ENCODE assay signal across 30 cellular contexts in the genomic region with DNA sequence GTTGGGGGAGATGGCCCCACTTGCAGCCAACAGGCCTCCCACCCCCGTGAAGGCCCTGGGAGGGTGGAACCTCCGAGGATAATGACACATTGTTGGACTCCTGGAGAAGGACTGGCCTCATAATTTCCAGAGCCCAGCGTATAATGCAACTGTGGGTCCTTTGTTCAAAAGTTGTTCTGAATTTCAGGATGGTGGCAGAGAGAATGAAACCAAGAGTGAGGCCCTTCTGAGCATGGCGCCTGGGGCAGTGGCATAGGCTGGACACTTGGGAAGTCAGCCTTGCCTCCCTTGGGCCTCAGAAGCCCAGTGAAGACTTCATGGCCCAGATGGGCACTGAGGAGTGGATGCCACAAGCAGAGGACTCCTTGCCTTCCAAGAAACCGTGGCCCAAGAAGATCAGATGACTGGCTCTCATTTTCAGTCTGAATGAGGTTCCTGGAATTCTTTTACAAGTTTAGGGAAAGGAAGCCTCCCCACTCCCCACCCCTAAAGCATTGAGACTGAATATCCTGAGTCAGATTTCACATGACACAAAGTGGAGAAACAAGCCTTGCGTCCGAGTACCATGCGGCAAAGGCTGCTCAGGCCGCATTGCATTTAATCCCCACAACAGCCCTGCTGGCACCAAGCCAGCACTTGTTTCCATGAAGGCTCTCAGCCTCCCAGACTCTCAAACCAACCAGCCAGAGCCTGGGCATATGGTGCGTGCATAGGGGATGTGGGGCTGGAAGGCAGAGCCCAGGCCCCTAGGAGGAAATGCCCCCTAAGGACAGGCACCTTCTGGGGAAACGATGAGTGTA.
DNase-seq lines count a peak whose midpoint lies in the region; ATAC-seq and TF ChIP-seq lines count a peak whose summit lies in the region.
"Had no signal": no experiment of that assay in that cellular context is flagged by ENCODE, and none has a peak within 500 bp of the region (broad histone marks: within the 10 kb centered on the region; RNA-seq: fewer than 3 reads in every experiment).

No MANE protein-coding gene starts in this region.

- no peaks in the 10 kb centered on the region for H3K4me1 Mint-ChIP-seq in activated CD8-positive, alpha-beta T cell treated with anti-CD3 and anti-CD28 coated beads for 36 hours (ENCODE audit: low read depth)
- H3K4me1 Mint-ChIP-seq: activated naive CD4-positive, alpha-beta T cell treated with anti-CD3 and anti-CD28 coated beads, Interleukin-2, amount 10 ng/mL, durations not matched to agents 7 days and 5 days; activated T-helper 17 cell treated with anti-CD3 and anti-CD28 coated beads, Interleukin-2, amount 50 U/mL, for 72 hours; B cell; brain; stimulated activated naive B cell treated with anti-CD40 and anti-IgM and Interleukin-4, amounts not matched to agents 10 μg/mL and 1 μg/mL and 100 μg/mL, for 72 hours had no signal

- no peaks in the 10 kb centered on the region for H3F3A ChIP-seq in SK-N-SH (replicated peaks; ENCODE audit: insufficient read depth)

- in situ Hi-C loops in KBM-7 (cut with MboI; ENCODE audit: low pct_unique_long_range_greater_than_20kb, low sequenced_read_pairs): no loop called here

- H2AFZ ChIP-seq in SK-N-SH (ENCODE audit: low read depth): no peak overlapping the region

- ATAC-seq in SK-N-SH treated with all-trans-retinoic acid at 6 μM for 48 hours (no peak), psoas muscle (no peak)
- ATAC-seq in activated CD8-positive, alpha-beta T cell treated with anti-CD3 and anti-CD28 coated beads for 36 hours: no peak
- ATAC-seq: activated T-helper 17 cell treated with anti-CD3 and anti-CD28 coated beads, Interleukin-2, amount 50 U/mL, for 72 hours; CD8-positive, alpha-beta T cell; mucosa of descending colon; natural killer cell treated with Interleukin-12 subunit alpha and Interleukin-12 subunit beta and Interleukin-15 and Interleukin-18, amount 100 ng/mL, for 72 hours; stimulated activated naive B cell treated with anti-CD40 and anti-IgM and Interleukin-4, amounts not matched to agents 10 μg/mL and 1 μg/mL and 100 μg/mL, for 72 hours had no signal

- H3K27ac ChIP-seq in SK-N-SH (ENCODE audit: low read depth in 2 of 2, low read length in 1 of 2) (no peak overlapping the region), psoas muscle (no peak overlapping the region)
- H3K27ac ChIP-seq: adrenal gland, dorsolateral prefrontal cortex, heart right ventricle, SK-N-MC had no signal

- H3K4me3 ChIP-seq in SK-N-SH (ENCODE audit: low read depth in 2 of 2, low read length in 1 of 2): no peak overlapping the region
- H3K4me3 ChIP-seq in retinal pigment epithelial cell (ENCODE audit: low read length): no peak overlapping the region
- H3K4me3 ChIP-seq in psoas muscle: no peak overlapping the region
- H3K4me3 ChIP-seq: adrenal gland, dorsolateral prefrontal cortex, heart right ventricle, mucosa of descending colon, SK-N-MC had no signal

- H3K9me3 ChIP-seq in SK-N-SH (no peaks in the 10 kb centered on the region), psoas muscle (no peaks in the 10 kb centered on the region)
- H3K9me3 ChIP-seq: adrenal gland, heart right ventricle, mucosa of descending colon had no signal

- H3K27ac Mint-ChIP-seq in activated CD8-positive, alpha-beta T cell treated with anti-CD3 and anti-CD28 coated beads for 36 hours: no peak overlapping the region
- H3K27ac Mint-ChIP-seq: activated CD4-positive, alpha-beta memory T cell treated with anti-CD3 and anti-CD28 coated beads for 36 hours; activated naive CD4-positive, alpha-beta T cell treated with anti-CD3 and anti-CD28 coated beads, Interleukin-2, amount 10 ng/mL, durations not matched to agents 7 days and 5 days; activated T-helper 17 cell treated with anti-CD3 and anti-CD28 coated beads, Interleukin-2, amount 50 U/mL, for 72 hours; B cell; brain; CD8-positive, alpha-beta T cell; natural killer cell treated with Interleukin-12 subunit alpha and Interleukin-12 subunit beta and Interleukin-15 and Interleukin-18, amount 100 ng/mL, for 72 hours; stimulated activated naive B cell treated with anti-CD40 and anti-IgM and Interleukin-4, amounts not matched to agents 10 μg/mL and 1 μg/mL and 100 μg/mL, for 72 hours; T-helper 1 cell treated with Interleukin-12 subunit alpha and Interleukin-12 subunit beta and Interleukin-4 antibody, amounts not matched to agents 30 μg/mL and 1 μg/mL, for 36 hours had no signal

- 65% methylated on average over 11 of the region's 11 CpGs for WGBS in SK-N-SH (ENCODE audit: low lambda C conversion rate)
- WGBS in psoas muscle, 3 donors: 56 to 70% (median 68%) methylated on average over 11 of the region's 11 CpGs

- no peaks in the 10 kb centered on the region for H4K20me1 ChIP-seq in SK-N-SH (ENCODE audit: insufficient read depth)

- TF ChIP-seq CTCF in SK-N-SH (IDR thresholded peaks at IDR 0.05) (no peak), retinal pigment epithelial cell (conservative IDR thresholded peaks at IDR 0.05; ENCODE audit: low read depth, low read length) (no peak), psoas muscle (IDR thresholded peaks at IDR 0.05) (no peak)
- TF ChIP-seq CTCF in activated CD8-positive, alpha-beta T cell treated with anti-CD3 and anti-CD28 coated beads for 36 hours (IDR thresholded peaks at IDR 0.05): no peak

- H3K4me2 ChIP-seq in SK-N-SH: no peak overlapping the region

- intact Hi-C loops in activated CD8-positive, alpha-beta T cell treated with anti-CD3 and anti-CD28 coated beads for 36 hours (cut with micrococcal nuclease): no loop called here
- intact Hi-C loops in psoas muscle (cut with DNase I): no loop called here

- no peak for TF ChIP-seq RAD21 in SK-N-SH (IDR thresholded peaks at IDR 0.05; ENCODE audit: low read length)

- CTCF ChIA-PET in SK-N-SH (lab: Yijun Ruan, JAX): no interaction called here
- CTCF ChIA-PET in activated CD8-positive, alpha-beta T cell treated with anti-CD3 and anti-CD28 coated beads for 36 hours (lab: Charles Lee): no interaction called here

- TF ChIP-seq EP300 in SK-N-SH (IDR thresholded peaks at IDR 0.05; ENCODE audit: borderline replicate concordance in 1 of 2, low read depth in 1 of 2, low read length in 1 of 2): no peak

- no peaks in the 10 kb centered on the region for H3K9me3 Mint-ChIP-seq in activated CD8-positive, alpha-beta T cell treated with anti-CD3 and anti-CD28 coated beads for 36 hours
- H3K9me3 Mint-ChIP-seq: activated CD4-positive, alpha-beta memory T cell treated with anti-CD3 and anti-CD28 coated beads for 36 hours; activated naive CD4-positive, alpha-beta T cell treated with anti-CD3 and anti-CD28 coated beads, Interleukin-2, amount 10 ng/mL, durations not matched to agents 7 days and 5 days; activated T-helper 17 cell treated with anti-CD3 and anti-CD28 coated beads, Interleukin-2, amount 50 U/mL, for 72 hours; CD8-positive, alpha-beta T cell; natural killer cell treated with Interleukin-12 subunit alpha and Interleukin-12 subunit beta and Interleukin-15 and Interleukin-18, amount 100 ng/mL, for 72 hours; stimulated activated naive B cell treated with anti-CD40 and anti-IgM and Interleukin-4, amounts not matched to agents 10 μg/mL and 1 μg/mL and 100 μg/mL, for 72 hours; T-helper 1 cell treated with Interleukin-12 subunit alpha and Interleukin-12 subunit beta and Interleukin-4 antibody, amounts not matched to agents 30 μg/mL and 1 μg/mL, for 36 hours had no signal

- H3K27me3 ChIP-seq in SK-N-SH (ENCODE audit: insufficient read depth) (no peaks in the 10 kb centered on the region; the same call in 1 of the 2 replicates), psoas muscle (ENCODE audit: insufficient read depth in 3 of 3, low read length in 2 of 3) (no peaks in the 10 kb centered on the region)
- H3K27me3 ChIP-seq: adrenal gland, heart right ventricle had no signal

- H3K4me1 ChIP-seq in SK-N-SH (ENCODE audit: control insufficient read depth in 1 of 2, insufficient read depth in 2 of 2, low read depth in 1 of 2, low read length in 1 of 2): no peaks in the 10 kb centered on the region; a peak in 1 of 4 replicates
- H3K4me1 ChIP-seq in psoas muscle: no peaks in the 10 kb centered on the region
- H3K4me1 ChIP-seq: adrenal gland had no signal

- H3K9me2 ChIP-seq in SK-N-SH: no peaks in the 10 kb centered on the region

- POLR2A ChIA-PET in SK-N-SH (lab: Yijun Ruan, JAX): no interaction called here
- POLR2A ChIA-PET in activated CD8-positive, alpha-beta T cell treated with anti-CD3 and anti-CD28 coated beads for 36 hours (lab: Charles Lee): no interaction called here

- no peak overlapping the region for H3K4me3 Mint-ChIP-seq in activated CD8-positive, alpha-beta T cell treated with anti-CD3 and anti-CD28 coated beads for 36 hours
- H3K4me3 Mint-ChIP-seq: activated CD4-positive, alpha-beta memory T cell treated with anti-CD3 and anti-CD28 coated beads for 36 hours; activated naive CD4-positive, alpha-beta T cell treated with anti-CD3 and anti-CD28 coated beads, Interleukin-2, amount 10 ng/mL, durations not matched to agents 7 days and 5 days; activated T-helper 17 cell treated with anti-CD3 and anti-CD28 coated beads, Interleukin-2, amount 50 U/mL, for 72 hours; B cell; brain; CD8-positive, alpha-beta T cell; natural killer cell treated with Interleukin-12 subunit alpha and Interleukin-12 subunit beta and Interleukin-15 and Interleukin-18, amount 100 ng/mL, for 72 hours; stimulated activated naive B cell treated with anti-CD40 and anti-IgM and Interleukin-4, amounts not matched to agents 10 μg/mL and 1 μg/mL and 100 μg/mL, for 72 hours; T-helper 1 cell treated with Interleukin-12 subunit alpha and Interleukin-12 subunit beta and Interleukin-4 antibody, amounts not matched to agents 30 μg/mL and 1 μg/mL, for 36 hours had no signal

- H3K36me3 ChIP-seq in SK-N-SH (replicated peaks in 1 of 2; ENCODE audit: control insufficient read depth in 1 of 2, insufficient read depth in 2 of 2, low read length in 1 of 2) (no peaks in the 10 kb centered on the region), psoas muscle (ENCODE audit: insufficient read depth in 1 of 2, low read depth in 1 of 2) (no peaks in the 10 kb centered on the region)
- H3K36me3 ChIP-seq: adrenal gland, heart right ventricle had no signal

- DNase-seq in SK-N-SH: peak; percentile 42
- DNase-seq in NCI-H510A (lab: John Stamatoyannopoulos, UW): peak; percentile 33
- peak; percentile 42 for DNase-seq in astrocyte of the hippocampus (ENCODE audit: low read depth, low spot score)
- DNase-seq in retinal pigment epithelial cell (ENCODE audit: low read depth): peak; percentile 81
- DNase-seq in KBM-7: no peak
- DNase-seq in activated CD8-positive, alpha-beta T cell treated with anti-CD3 and anti-CD28 coated beads for 36 hours: no peak
- DNase-seq in psoas muscle: no peak
- DNase-seq: ACHN; activated CD4-positive, alpha-beta memory T cell treated with anti-CD3 and anti-CD28 coated beads for 36 hours; activated CD4-positive, CD25-positive, alpha-beta regulatory T cell treated with anti-CD3 and anti-CD28 coated beads, Interleukin-2, amount 50 U/mL, for 72 hours; activated naive CD4-positive, alpha-beta T cell treated with anti-CD3 and anti-CD28 coated beads, Interleukin-2, amount 10 ng/mL, durations not matched to agents 7 days and 5 days; adrenal gland; dorsolateral prefrontal cortex; heart right ventricle; Kasumi-1; kidney glomerular epithelial cell; mucosa of descending colon; NCI-H1436; NCI-H748 treated with DMSO at 0.1 percent for 48 hours; stimulated activated naive B cell treated with anti-CD40 and anti-IgM and Interleukin-4, amounts not matched to agents 10 μg/mL and 1 μg/mL and 100 μg/mL, for 72 hours; substantia nigra; trophoblast cell had no signal

- H3K36me3 Mint-ChIP-seq in activated CD8-positive, alpha-beta T cell treated with anti-CD3 and anti-CD28 coated beads for 36 hours (ENCODE audit: low read depth): no peaks in the 10 kb centered on the region
- H3K36me3 Mint-ChIP-seq: activated CD4-positive, alpha-beta memory T cell treated with anti-CD3 and anti-CD28 coated beads for 36 hours; activated naive CD4-positive, alpha-beta T cell treated with anti-CD3 and anti-CD28 coated beads, Interleukin-2, amount 10 ng/mL, durations not matched to agents 7 days and 5 days; brain; CD8-positive, alpha-beta T cell; natural killer cell treated with Interleukin-12 subunit alpha and Interleukin-12 subunit beta and Interleukin-15 and Interleukin-18, amount 100 ng/mL, for 72 hours; stimulated activated naive B cell treated with anti-CD40 and anti-IgM and Interleukin-4, amounts not matched to agents 10 μg/mL and 1 μg/mL and 100 μg/mL, for 72 hours had no signal

- no peaks in the 10 kb centered on the region for H3K27me3 Mint-ChIP-seq in activated CD8-positive, alpha-beta T cell treated with anti-CD3 and anti-CD28 coated beads for 36 hours
- H3K27me3 Mint-ChIP-seq: activated naive CD4-positive, alpha-beta T cell treated with anti-CD3 and anti-CD28 coated beads, Interleukin-2, amount 10 ng/mL, durations not matched to agents 7 days and 5 days; activated T-helper 17 cell treated with anti-CD3 and anti-CD28 coated beads, Interleukin-2, amount 50 U/mL, for 72 hours; B cell; stimulated activated naive B cell treated with anti-CD40 and anti-IgM and Interleukin-4, amounts not matched to agents 10 μg/mL and 1 μg/mL and 100 μg/mL, for 72 hours had no signal

- H3K9ac ChIP-seq in SK-N-SH: no peak overlapping the region

- H3K79me2 ChIP-seq in SK-N-SH (ENCODE audit: insufficient read depth): no peaks in the 10 kb centered on the region

Comparison
In these comparisons a context has a peak if more than half of its experiments do, and no peak if none do; other contexts are left out.
1. DNase-seq: peak in SK-N-SH (single experiment), NCI-H510A (single experiment), astrocyte of the hippocampus (single experiment) and retinal pigment epithelial cell (single experiment); none in KBM-7 (single experiment), activated CD8-positive, alpha-beta T cell treated with anti-CD3 and anti-CD28 coated beads for 36 hours (single experiment) and psoas muscle (0 of 2).